In genomic region chr19:3507371-3508120, GRCh38 we compare ENCODE assay signal across 1 cellular context.
TF ChIP-seq lines count a peak whose summit lies in the region.

No MANE protein-coding gene starts in this region.

TF ChIP-seq in liver, 16 proteins besides CTCF, POLR2A, EP300 and RAD21:
- TF ChIP-seq REST (IDR thresholded peaks at IDR 0.05) (peak; percentile 23), JUND (IDR thresholded peaks at IDR 0.05) (peak in 1 of 2 donors; percentile 22), HNF4A (conservative IDR thresholded peaks at IDR 0.05) (no peak), GABPA (IDR thresholded peaks at IDR 0.05 in 1 of 2, conservative IDR thresholded peaks at IDR 0.05 in 1 of 2) (no peak)
